ENCODE assay signal across 1 cellular context in genomic region chr2:62972601-62973000, GRCh38.
TF ChIP-seq lines count a peak whose summit lies in the region.

No MANE protein-coding gene starts in this region.

TF ChIP-seq in HEK293, 187 proteins besides CTCF, POLR2A, EP300 and RAD21 (continued from another document):
- TF ChIP-seq ZNF280D (tag by site-specific recombination; IDR thresholded peaks at IDR 0.05) (no peak), ZNF169 (tag by site-specific recombination; IDR thresholded peaks at IDR 0.05) (no peak), ZBTB7A (tag by site-specific recombination; IDR thresholded peaks at IDR 0.05; ENCODE audit: low read depth) (no peak), ZNF394 (tag by site-specific recombination; IDR thresholded peaks at IDR 0.05; ENCODE audit: borderline replicate concordance) (no peak), AEBP2 (tag by site-specific recombination; IDR thresholded peaks at IDR 0.05; ENCODE audit: borderline replicate concordance) (no peak), ZNF843 (tag by site-specific recombination; IDR thresholded peaks at IDR 0.05) (peak; percentile 68), PATZ1 (tag by site-specific recombination; IDR thresholded peaks at IDR 0.05) (no peak), ZNF366 (tag by site-specific recombination; conservative IDR thresholded peaks at IDR 0.05) (0 out of 2 replicates have a peak, but pooled peaks have one; percentile 21), KLF7 (tag by site-specific recombination; IDR thresholded peaks at IDR 0.05; ENCODE audit: borderline replicate concordance) (no peak), ZNF529 (tag by site-specific recombination; IDR thresholded peaks at IDR 0.05; ENCODE audit: insufficient replicate concordance) (no peak), ZNF121 (tag by site-specific recombination; IDR thresholded peaks at IDR 0.05) (no peak), TCF7L2 (IDR thresholded peaks at IDR 0.05; ENCODE audit: borderline replicate concordance, low read depth, low read length) (no peak), ZNF561 (tag by site-specific recombination; IDR thresholded peaks at IDR 0.05; ENCODE audit: borderline replicate concordance) (no peak), OSR2 (tag by site-specific recombination; IDR thresholded peaks at IDR 0.05) (peak; percentile 52; the same call in 1 of the 2 replicates), GLI2 (tag by site-specific recombination; IDR thresholded peaks at IDR 0.05; ENCODE audit: borderline replicate concordance, low read depth) (0 out of 2 replicates have a peak, but pooled peaks have one; percentile 9), ZSCAN18 (tag by site-specific recombination; IDR thresholded peaks at IDR 0.05) (no peak), TRIM28 (IDR thresholded peaks at IDR 0.05; ENCODE audit: borderline replicate concordance, low read length) (no peak), ZNF350 (tag by site-specific recombination; IDR thresholded peaks at IDR 0.05) (no peak), ZNF140 (tag by site-specific recombination; IDR thresholded peaks at IDR 0.05) (no peak), ZNF24 (tag by site-specific recombination; IDR thresholded peaks at IDR 0.05) (no peak), ZNF707 (tag by site-specific recombination; IDR thresholded peaks at IDR 0.05) (no peak), GLIS1 (tag by site-specific recombination; IDR thresholded peaks at IDR 0.05) (no peak), ZNF624 (tag by site-specific recombination; IDR thresholded peaks at IDR 0.05) (no peak), ZNF416 (tag by site-specific recombination; IDR thresholded peaks at IDR 0.05) (no peak), ZNF112 (tag by site-specific recombination; IDR thresholded peaks at IDR 0.05) (no peak), ZNF2 (tag by site-specific recombination; IDR thresholded peaks at IDR 0.05) (no peak)
- TF ChIP-seq, protein P1, sequence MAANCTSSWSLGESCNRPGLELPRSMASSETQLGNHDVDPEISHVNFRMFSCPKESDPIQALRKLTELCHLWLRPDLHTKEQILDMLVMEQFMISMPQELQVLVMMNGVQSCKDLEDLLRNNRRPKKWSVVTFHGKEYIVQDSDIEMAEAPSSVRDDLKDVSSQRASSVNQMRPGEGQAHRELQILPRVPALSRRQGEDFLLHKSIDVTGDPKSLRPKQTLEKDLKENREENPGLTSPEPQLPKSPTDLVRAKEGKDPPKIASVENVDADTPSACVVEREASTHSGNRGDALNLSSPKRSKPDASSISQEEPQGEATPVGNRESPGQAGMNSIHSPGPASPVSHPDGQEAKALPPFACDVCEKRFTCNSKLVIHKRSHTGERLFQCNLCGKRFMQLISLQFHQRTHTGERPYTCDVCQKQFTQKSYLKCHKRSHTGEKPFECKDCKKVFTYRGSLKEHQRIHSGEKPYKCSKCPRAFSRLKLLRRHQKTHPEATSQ (tag by site-specific recombination; IDR thresholded peaks at IDR 0.05) = no peak
- TF ChIP-seq, protein P2, sequence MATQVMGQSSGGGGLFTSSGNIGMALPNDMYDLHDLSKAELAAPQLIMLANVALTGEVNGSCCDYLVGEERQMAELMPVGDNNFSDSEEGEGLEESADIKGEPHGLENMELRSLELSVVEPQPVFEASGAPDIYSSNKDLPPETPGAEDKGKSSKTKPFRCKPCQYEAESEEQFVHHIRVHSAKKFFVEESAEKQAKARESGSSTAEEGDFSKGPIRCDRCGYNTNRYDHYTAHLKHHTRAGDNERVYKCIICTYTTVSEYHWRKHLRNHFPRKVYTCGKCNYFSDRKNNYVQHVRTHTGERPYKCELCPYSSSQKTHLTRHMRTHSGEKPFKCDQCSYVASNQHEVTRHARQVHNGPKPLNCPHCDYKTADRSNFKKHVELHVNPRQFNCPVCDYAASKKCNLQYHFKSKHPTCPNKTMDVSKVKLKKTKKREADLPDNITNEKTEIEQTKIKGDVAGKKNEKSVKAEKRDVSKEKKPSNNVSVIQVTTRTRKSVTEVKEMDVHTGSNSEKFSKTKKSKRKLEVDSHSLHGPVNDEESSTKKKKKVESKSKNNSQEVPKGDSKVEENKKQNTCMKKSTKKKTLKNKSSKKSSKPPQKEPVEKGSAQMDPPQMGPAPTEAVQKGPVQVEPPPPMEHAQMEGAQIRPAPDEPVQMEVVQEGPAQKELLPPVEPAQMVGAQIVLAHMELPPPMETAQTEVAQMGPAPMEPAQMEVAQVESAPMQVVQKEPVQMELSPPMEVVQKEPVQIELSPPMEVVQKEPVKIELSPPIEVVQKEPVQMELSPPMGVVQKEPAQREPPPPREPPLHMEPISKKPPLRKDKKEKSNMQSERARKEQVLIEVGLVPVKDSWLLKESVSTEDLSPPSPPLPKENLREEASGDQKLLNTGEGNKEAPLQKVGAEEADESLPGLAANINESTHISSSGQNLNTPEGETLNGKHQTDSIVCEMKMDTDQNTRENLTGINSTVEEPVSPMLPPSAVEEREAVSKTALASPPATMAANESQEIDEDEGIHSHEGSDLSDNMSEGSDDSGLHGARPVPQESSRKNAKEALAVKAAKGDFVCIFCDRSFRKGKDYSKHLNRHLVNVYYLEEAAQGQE (tag by site-specific recombination; IDR thresholded peaks at IDR 0.05) = no peak
- TF ChIP-seq, protein P3, sequence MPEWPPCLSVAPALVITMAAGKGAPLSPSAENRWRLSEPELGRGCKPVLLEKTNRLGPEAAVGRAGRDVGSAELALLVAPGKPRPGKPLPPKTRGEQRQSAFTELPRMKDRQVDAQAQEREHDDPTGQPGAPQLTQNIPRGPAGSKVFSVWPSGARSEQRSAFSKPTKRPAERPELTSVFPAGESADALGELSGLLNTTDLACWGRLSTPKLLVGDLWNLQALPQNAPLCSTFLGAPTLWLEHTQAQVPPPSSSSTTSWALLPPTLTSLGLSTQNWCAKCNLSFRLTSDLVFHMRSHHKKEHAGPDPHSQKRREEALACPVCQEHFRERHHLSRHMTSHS (tag by site-specific recombination; IDR thresholded peaks at IDR 0.05) = no peak
TF ChIP-seq in HEK293: peak in this region for 7.
